In the genomic region with DNA sequence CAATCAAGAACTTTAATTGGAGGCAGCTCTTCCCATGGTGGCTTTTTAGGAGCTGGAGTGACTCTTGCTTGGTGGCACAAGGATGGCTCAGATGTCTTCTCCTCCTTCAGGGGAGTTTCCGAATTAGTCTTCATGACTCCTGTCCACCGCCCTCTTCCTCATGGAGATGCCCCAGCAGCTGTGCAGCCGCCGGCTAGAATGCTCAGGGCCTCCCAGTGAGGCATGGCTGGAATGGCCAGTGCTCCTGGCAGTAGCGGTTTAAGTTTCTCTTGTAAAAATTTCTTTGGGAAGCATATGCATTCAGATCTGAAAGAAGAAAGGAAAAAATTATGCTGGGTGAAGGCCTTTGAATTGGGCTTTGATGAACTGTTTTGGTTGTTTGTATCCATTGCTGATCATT, we compare ENCODE assay signal across 24 cellular contexts. TPM values are rescaled to one million over a fixed set of nuclear protein-coding genes. Genes with fewer than 3 reads are reported as not detected.
"Had no signal": no experiment of that assay in that cellular context is flagged by ENCODE, and none has a peak within 500 bp of the region (broad histone marks: within the 10 kb centered on the region; RNA-seq: fewer than 3 reads in every experiment).

No MANE protein-coding gene starts in this region.

- H3K9me3 ChIP-seq: SJSA1 had no signal

- H3K4me3 Mint-ChIP-seq: IgD-negative memory B cell had no signal

- H3K36me3 ChIP-seq: SJSA1 had no signal

- H3K9me3 Mint-ChIP-seq: IgD-negative memory B cell had no signal

- H3K4me2 ChIP-seq: KMS-11 had no signal

- H3K27ac Mint-ChIP-seq: IgD-negative memory B cell had no signal

- H3K4me3 ChIP-seq: K562, SJSA1, SK-N-MC had no signal

- H3K27ac ChIP-seq: HL-60, KMS-11, SJSA1, SK-N-MC had no signal

- H3K9ac ChIP-seq: KMS-11 had no signal

- H3K4me1 ChIP-seq: SJSA1 had no signal

- ATAC-seq: K562 had no signal

- DNase-seq: Kasumi-1, MM.1S, NCI-H1092 treated with DMSO at 0.1 percent for 48 hours, NCI-H1436, NCI-H187, NCI-H2029, NCI-H2081 treated with DMSO at 0.1 percent for 48 hours, NCI-H2171, NCI-H226, NCI-H446, NCI-H510A, NCI-H524 treated with DMSO at 0.1 percent for 48 hours, NCI-H69, NCI-H774, Right ventricle myocardium superior, RPMI8226, SIG-M5 had no signal

- H3K36me3 Mint-ChIP-seq: IgD-negative memory B cell had no signal

RNA-seq across cellular contexts. Expression of a gene that starts 8.8 kb away (rescaled TPM):
- total RNA-seq: K562, M059J, Right ventricle myocardium superior, SJSA1 had no signal

RNA-seq across cellular contexts. Expression of a gene that starts 15.6 kb away (rescaled TPM):
- total RNA-seq: K562, M059J, Right ventricle myocardium superior, SJSA1 had no signal
